ENCODE assay signal across 13 cellular contexts in genomic region chr1:51621841-51622454, GRCh38. TPM values are rescaled to one million over a fixed set of nuclear protein-coding genes. Genes with fewer than 3 reads are reported as not detected.
A peak's percentile ranks its signal among the peaks of the same experiment; 100 is the strongest.
DNase-seq lines count a peak whose midpoint lies in the region; ATAC-seq and TF ChIP-seq lines count a peak whose summit lies in the region.
"Had no signal": no experiment of that assay in that cellular context is flagged by ENCODE, and none has a peak within 500 bp of the region (broad histone marks: within the 10 kb centered on the region; RNA-seq: fewer than 3 reads in every experiment).

No MANE protein-coding gene starts in this region.

- H3K4me2 ChIP-seq in GM23248 (ENCODE audit: unreplicated experiment) = peak overlapping the region; percentile 16
- H3K4me2 ChIP-seq in hepatocyte = peak overlapping the region; percentile 42

- H3K9me3 Mint-ChIP-seq in stimulated activated memory B cell treated with anti-CD40 and anti-IgM and Interleukin-4, amounts not matched to agents 10 μg/mL and 1 μg/mL and 100 μg/mL, for 72 hours = no peaks in the 10 kb centered on the region
- H3K9me3 Mint-ChIP-seq: H9, naive B cell had no signal

- DNase-seq in GM23248 = no peak
- no peak for DNase-seq in RWPE2 (ENCODE audit: low spot score)
- no peak for DNase-seq in hepatocyte (ENCODE audit: low spot score)
- DNase-seq in GOT3 (lab: John Stamatoyannopoulos, UW) = no peak
- DNase-seq in stimulated activated CD4-positive, alpha-beta T cell treated with anti-CD3 and anti-CD28 coated beads, Interleukin-15, amount 100 ng/mL, for 24 hours = no peak
- DNase-seq: activated T-cell treated with anti-CD3 and anti-CD28 coated beads, Interleukin-2, amount 50 U/mL, for 48 hours; naive B cell; NCI-H2171; SIG-M5 had no signal

- peaks cover 30% of the 10 kb centered on the region for H3K4me1 ChIP-seq in GM23248 (ENCODE audit: insufficient read depth)
- peaks cover 55% of the 10 kb centered on the region for H3K4me1 ChIP-seq in RWPE2 (ENCODE audit: insufficient read depth, poor library complexity, severe bottlenecking)
- peaks cover 17% of the 10 kb centered on the region for H3K4me1 ChIP-seq in hepatocyte (ENCODE audit: insufficient read depth)

- ATAC-seq in RWPE2 (ENCODE audit: low read depth) (no peak; the same call in 2 of the 3 replicates), GM21447 (IDR thresholded peaks at IDR 0.05; ENCODE audit: unreplicated experiment) (no peak)
- no peak for ATAC-seq in stimulated activated memory B cell treated with anti-CD40 and anti-IgM and Interleukin-4, amounts not matched to agents 10 μg/mL and 1 μg/mL and 100 μg/mL, for 72 hours

- H3K27ac Mint-ChIP-seq in stimulated activated memory B cell treated with anti-CD40 and anti-IgM and Interleukin-4, amounts not matched to agents 10 μg/mL and 1 μg/mL and 100 μg/mL, for 72 hours = peak overlapping the region; percentile 33
- H3K27ac Mint-ChIP-seq: H9 had no signal

- H3K79me2 ChIP-seq in GM23248 (ENCODE audit: insufficient read depth) (peaks cover 96% of the 10 kb centered on the region), hepatocyte (peaks cover 91% of the 10 kb centered on the region)

- no peaks in the 10 kb centered on the region for H3K27me3 ChIP-seq in GM23248 (replicated peaks; ENCODE audit: insufficient read depth)
- H3K27me3 ChIP-seq in RWPE2 (ENCODE audit: insufficient read depth, poor library complexity, severe bottlenecking) = no peaks in the 10 kb centered on the region
- H3K27me3 ChIP-seq in hepatocyte = no peaks in the 10 kb centered on the region
- H3K27me3 ChIP-seq: tibial nerve had no signal

- no peaks in the 10 kb centered on the region for H4K20me1 ChIP-seq in GM23248 (ENCODE audit: insufficient read depth)
- no peaks in the 10 kb centered on the region for H4K20me1 ChIP-seq in hepatocyte (ENCODE audit: insufficient read depth, poor library complexity, severe bottlenecking)

- H3K27me3 Mint-ChIP-seq in stimulated activated memory B cell treated with anti-CD40 and anti-IgM and Interleukin-4, amounts not matched to agents 10 μg/mL and 1 μg/mL and 100 μg/mL, for 72 hours = no peaks in the 10 kb centered on the region
- H3K27me3 Mint-ChIP-seq: naive B cell had no signal

- peaks cover 47% of the 10 kb centered on the region for H3K4me1 Mint-ChIP-seq in stimulated activated memory B cell treated with anti-CD40 and anti-IgM and Interleukin-4, amounts not matched to agents 10 μg/mL and 1 μg/mL and 100 μg/mL, for 72 hours

- H3K9me3 ChIP-seq in GM23248 (ENCODE audit: low read depth) = no peaks in the 10 kb centered on the region
- no peaks in the 10 kb centered on the region for H3K9me3 ChIP-seq in RWPE2 (ENCODE audit: severe bottlenecking)
- no peaks in the 10 kb centered on the region for H3K9me3 ChIP-seq in hepatocyte (ENCODE audit: low read depth)
- H3K9me3 ChIP-seq: tibial nerve had no signal

- 45 to 52% methylated on average over 2 of the region's 2 CpGs for WGBS in GM23248 (ENCODE audit: low coverage in 1 of 2, low lambda C conversion rate in 2 of 2, missing lambda C conversion rate in 2 of 2), 2 experiments
- WGBS in hepatocyte (ENCODE audit: low lambda C conversion rate, missing lambda C conversion rate) = 85% methylated on average over 2 of the region's 2 CpGs

- H3K36me3 ChIP-seq in GM23248 (ENCODE audit: low read depth) = no peaks in the 10 kb centered on the region
- H3K36me3 ChIP-seq in RWPE2 (ENCODE audit: low read depth) = no peaks in the 10 kb centered on the region
- H3K36me3 ChIP-seq in hepatocyte (replicated peaks; ENCODE audit: insufficient read depth, low read depth) = no peaks in the 10 kb centered on the region
- H3K36me3 ChIP-seq: tibial nerve had no signal

- no peak overlapping the region for H3K9ac ChIP-seq in GM23248

- H3F3A ChIP-seq in GM23248 (ENCODE audit: insufficient read depth) = peaks cover 18% of the 10 kb centered on the region

- H3K4me3 Mint-ChIP-seq in stimulated activated memory B cell treated with anti-CD40 and anti-IgM and Interleukin-4, amounts not matched to agents 10 μg/mL and 1 μg/mL and 100 μg/mL, for 72 hours = no peak overlapping the region
- H3K4me3 Mint-ChIP-seq: H9 had no signal

- H2AFZ ChIP-seq in GM23248 (no peak overlapping the region), hepatocyte (no peak overlapping the region)

- no peak for TF ChIP-seq CTCF in RWPE2 (IDR thresholded peaks at IDR 0.05; ENCODE audit: poor library complexity, severe bottlenecking)
- no peak for TF ChIP-seq CTCF in hepatocyte (IDR thresholded peaks at IDR 0.05; ENCODE audit: poor library complexity)

- no peaks in the 10 kb centered on the region for H3K9me2 ChIP-seq in GM23248 (ENCODE audit: insufficient read depth)
- no peaks in the 10 kb centered on the region for H3K9me2 ChIP-seq in hepatocyte (replicated peaks; ENCODE audit: insufficient read depth)

- peaks cover 7% of the 10 kb centered on the region for H3K36me3 Mint-ChIP-seq in stimulated activated memory B cell treated with anti-CD40 and anti-IgM and Interleukin-4, amounts not matched to agents 10 μg/mL and 1 μg/mL and 100 μg/mL, for 72 hours
- H3K36me3 Mint-ChIP-seq: naive B cell had no signal

- in situ Hi-C loops in GM23248 (cut with MboI) = no loop called here

- H3K4me3 ChIP-seq in GM23248 (no peak overlapping the region), RWPE2 (ENCODE audit: severe bottlenecking) (no peak overlapping the region), hepatocyte (no peak overlapping the region)
- H3K4me3 ChIP-seq: tibial nerve had no signal

- no peak overlapping the region for H3K27ac ChIP-seq in GM23248
- H3K27ac ChIP-seq in RWPE2 (ENCODE audit: poor library complexity, severe bottlenecking) = peak overlapping the region; percentile 67
- H3K27ac ChIP-seq in hepatocyte = peak overlapping the region; percentile 89

RNA-seq across cellular contexts. Expression of gene OSBPL9, which starts 5.1 kb away (rescaled TPM):
- 37.0 and 53.6 TPM in 2 replicates for total RNA-seq in GM23248 (2014; rRNA removed; shearing (Covaris generic))
- polyA plus RNA-seq in GM23248 (2016; fragmentation: Nextera tagmentation; extraction: Ambion mirVana) (32.2 and 33.0 TPM in 2 replicates), hepatocyte (59.5 and 71.0 TPM in 2 replicates)
- 107 and 288 TPM in 2 replicates for total RNA-seq in hepatocyte
